ENCODE assay signal across 10 cellular contexts in the genomic region with DNA sequence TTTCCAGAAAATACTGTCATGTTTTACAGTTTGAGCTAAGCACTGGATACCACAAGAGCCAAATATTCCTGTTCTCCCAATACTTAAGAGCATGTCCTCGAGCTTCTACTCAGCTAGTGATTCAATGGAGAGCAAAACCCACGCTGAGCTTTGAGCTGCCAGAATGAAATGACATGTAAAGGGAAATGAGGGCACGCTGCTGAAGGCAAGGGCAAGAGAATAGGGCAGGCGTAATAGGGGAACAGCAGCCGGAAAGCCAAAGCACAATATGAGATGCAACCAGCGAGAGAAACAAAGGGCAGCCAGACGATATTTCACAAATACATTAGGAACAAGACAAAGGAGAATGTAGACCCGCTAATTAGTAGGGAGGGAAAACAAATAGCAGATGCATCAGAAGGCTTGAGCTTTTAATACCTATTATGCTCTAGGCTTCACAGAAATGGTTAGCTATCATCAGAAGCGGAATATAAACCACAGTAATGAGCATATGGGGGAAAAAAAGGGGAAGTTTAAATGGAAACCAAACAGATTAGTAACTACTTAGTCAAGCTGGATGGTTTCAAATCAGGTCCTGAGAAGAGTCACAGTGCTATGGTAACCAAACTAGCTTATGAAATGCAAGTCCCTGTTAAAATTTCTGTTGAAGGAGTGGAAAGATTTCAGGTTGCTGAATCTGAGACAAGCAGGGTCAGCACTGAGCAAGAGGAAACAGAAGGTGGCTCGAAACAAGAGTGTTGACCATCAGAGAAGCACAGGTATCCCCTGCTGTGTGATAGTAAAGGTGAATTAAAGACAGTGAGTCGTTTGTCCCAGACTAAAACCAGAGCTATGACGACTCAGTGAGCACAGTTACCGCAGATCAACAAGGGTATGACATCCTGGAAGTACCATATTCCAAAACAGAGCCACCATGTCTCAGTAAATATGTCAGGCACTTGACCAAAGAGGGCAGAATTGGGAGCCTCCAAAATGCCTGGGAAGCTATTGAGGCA.
DNase-seq lines count a peak whose midpoint lies in the region; ATAC-seq and TF ChIP-seq lines count a peak whose summit lies in the region.
"Had no signal": no experiment of that assay in that cellular context is flagged by ENCODE, and none has a peak within 500 bp of the region (broad histone marks: within the 10 kb centered on the region; RNA-seq: fewer than 3 reads in every experiment).

No MANE protein-coding gene starts in this region.

- no peaks in the 10 kb centered on the region for H3F3A ChIP-seq in smooth muscle cell (ENCODE audit: low read depth)

- H3K36me3 ChIP-seq in smooth muscle cell (ENCODE audit: low read depth) (no peaks in the 10 kb centered on the region), colonic mucosa (no peaks in the 10 kb centered on the region)

- WGBS in smooth muscle cell (ENCODE audit: low lambda C conversion rate), result 89% methylated on average over 13 of the region's 13 CpGs

- no peaks in the 10 kb centered on the region for H3K4me1 ChIP-seq in smooth muscle cell (ENCODE audit: low read depth)
- H3K4me1 ChIP-seq in colonic mucosa, result no peaks in the 10 kb centered on the region

- no peaks in the 10 kb centered on the region for H3K36me3 Mint-ChIP-seq in activated B cell treated with CpG ODN at 0.5 μM for 24 hours (ENCODE audit: low read depth)

- no peaks in the 10 kb centered on the region for H4K20me1 ChIP-seq in smooth muscle cell (ENCODE audit: low read depth)

- H3K27me3 Mint-ChIP-seq in activated B cell treated with CpG ODN at 0.5 μM for 24 hours, result peaks cover 2% of the 10 kb centered on the region

- no peak overlapping the region for H2AFZ ChIP-seq in smooth muscle cell (ENCODE audit: low read depth)

- no peaks in the 10 kb centered on the region for H3K9me3 ChIP-seq in smooth muscle cell (replicated peaks; ENCODE audit: low read depth)
- no peaks in the 10 kb centered on the region for H3K9me3 ChIP-seq in colonic mucosa

- H3K9me3 Mint-ChIP-seq in activated B cell treated with CpG ODN at 0.5 μM for 24 hours, result no peaks in the 10 kb centered on the region

- H3K9ac ChIP-seq in smooth muscle cell (ENCODE audit: low read depth), result no peak overlapping the region
- no peak overlapping the region for H3K9ac ChIP-seq in colonic mucosa (ENCODE audit: low read depth in 2 of 2, low read length in 2 of 2)

- H3K27ac Mint-ChIP-seq in activated B cell treated with CpG ODN at 0.5 μM for 24 hours, result no peak overlapping the region

- H3K27ac ChIP-seq in smooth muscle cell (ENCODE audit: low read depth), result no peak overlapping the region
- H3K27ac ChIP-seq in colonic mucosa, result no peak overlapping the region

- intact Hi-C loops in activated B cell treated with CpG ODN at 0.5 μM for 24 hours (cut with micrococcal nuclease), result no loop called here
- intact Hi-C loops in colonic mucosa (cut with DNase I), result no loop called here

- CTCF ChIA-PET in activated B cell treated with CpG ODN at 0.5 μM for 24 hours (lab: Charles Lee), result no interaction called here

- ATAC-seq in GM18502 (IDR thresholded peaks at IDR 0.05; ENCODE audit: poor library complexity, unreplicated experiment) (peak; percentile 88), GM21367 (IDR thresholded peaks at IDR 0.05; ENCODE audit: unreplicated experiment) (peak; percentile 91), HG03280 (IDR thresholded peaks at IDR 0.05; ENCODE audit: unreplicated experiment) (peak; percentile 92), activated B cell treated with CpG ODN at 0.5 μM for 24 hours (ENCODE audit: low read depth) (peak; percentile 76)

- no peak for TF ChIP-seq CTCF in activated B cell treated with CpG ODN at 0.5 μM for 24 hours (IDR thresholded peaks at IDR 0.05)
- no peak for TF ChIP-seq CTCF in smooth muscle cell (IDR thresholded peaks at IDR 0.05; ENCODE audit: borderline replicate concordance, insufficient read depth, poor library complexity, severe bottlenecking)
- TF ChIP-seq CTCF in colonic mucosa (IDR thresholded peaks at IDR 0.05), result no peak

- no peak overlapping the region for H3K4me3 Mint-ChIP-seq in activated B cell treated with CpG ODN at 0.5 μM for 24 hours

- no peaks in the 10 kb centered on the region for H3K27me3 ChIP-seq in smooth muscle cell (ENCODE audit: low read depth)
- no peaks in the 10 kb centered on the region for H3K27me3 ChIP-seq in colonic mucosa

- DNase-seq in activated B cell treated with CpG ODN at 0.5 μM for 24 hours (no peak), DMS53 treated with DMSO at 0.1 percent for 48 hours (lab: John Stamatoyannopoulos, UW; ENCODE audit: unreplicated experiment) (no peak), smooth muscle cell (lab: John Stamatoyannopoulos, UW; ENCODE audit: unreplicated experiment) (no peak), colonic mucosa (no peak), NCI-H1105 treated with DMSO at 0.1 percent for 48 hours (lab: John Stamatoyannopoulos, UW) (no peak)
- DNase-seq: NCI-H1105; stimulated activated CD4-positive, alpha-beta T cell treated with anti-CD3 and anti-CD28 coated beads, Interleukin-12 subunit alpha, Interleukin-12 subunit beta, amount 100 ng/mL, for 4 hours had no signal

- H3K4me2 ChIP-seq in smooth muscle cell, result no peak overlapping the region

- H3K4me1 Mint-ChIP-seq in activated B cell treated with CpG ODN at 0.5 μM for 24 hours, result peaks cover 6% of the 10 kb centered on the region

- POLR2A ChIA-PET in activated B cell treated with CpG ODN at 0.5 μM for 24 hours (lab: Charles Lee), result no interaction called here

- H3K4me3 ChIP-seq in smooth muscle cell (no peak overlapping the region), colonic mucosa (no peak overlapping the region)

- no peaks in the 10 kb centered on the region for H3K79me2 ChIP-seq in smooth muscle cell (ENCODE audit: low read depth)
